In the genomic region with DNA sequence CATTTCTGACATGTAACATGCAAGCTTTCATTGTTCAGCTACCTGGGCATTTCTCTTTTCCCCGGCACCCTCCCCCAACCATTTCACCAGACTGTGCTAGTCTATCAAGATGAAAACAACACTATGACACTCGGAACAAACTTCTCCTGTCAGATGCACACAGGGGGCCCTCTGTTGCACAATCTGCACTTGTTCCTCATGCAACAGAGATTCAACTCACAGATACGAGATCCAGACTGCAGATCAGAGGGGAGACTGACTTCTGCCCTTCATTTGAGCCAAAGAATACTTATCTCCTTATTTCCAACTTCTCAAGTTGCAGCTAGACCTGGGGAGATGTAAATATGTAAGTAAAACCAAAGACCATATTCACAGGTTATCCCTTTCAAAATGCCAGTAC, we compare ENCODE assay signal across 1 cellular context.
TF ChIP-seq lines count a peak whose summit lies in the region.

No MANE protein-coding gene starts in this region.

TF ChIP-seq in HepG2, 621 proteins besides CTCF, POLR2A, EP300 and RAD21 (continued from another document and continues in another):
- TF ChIP-seq, protein P1, sequence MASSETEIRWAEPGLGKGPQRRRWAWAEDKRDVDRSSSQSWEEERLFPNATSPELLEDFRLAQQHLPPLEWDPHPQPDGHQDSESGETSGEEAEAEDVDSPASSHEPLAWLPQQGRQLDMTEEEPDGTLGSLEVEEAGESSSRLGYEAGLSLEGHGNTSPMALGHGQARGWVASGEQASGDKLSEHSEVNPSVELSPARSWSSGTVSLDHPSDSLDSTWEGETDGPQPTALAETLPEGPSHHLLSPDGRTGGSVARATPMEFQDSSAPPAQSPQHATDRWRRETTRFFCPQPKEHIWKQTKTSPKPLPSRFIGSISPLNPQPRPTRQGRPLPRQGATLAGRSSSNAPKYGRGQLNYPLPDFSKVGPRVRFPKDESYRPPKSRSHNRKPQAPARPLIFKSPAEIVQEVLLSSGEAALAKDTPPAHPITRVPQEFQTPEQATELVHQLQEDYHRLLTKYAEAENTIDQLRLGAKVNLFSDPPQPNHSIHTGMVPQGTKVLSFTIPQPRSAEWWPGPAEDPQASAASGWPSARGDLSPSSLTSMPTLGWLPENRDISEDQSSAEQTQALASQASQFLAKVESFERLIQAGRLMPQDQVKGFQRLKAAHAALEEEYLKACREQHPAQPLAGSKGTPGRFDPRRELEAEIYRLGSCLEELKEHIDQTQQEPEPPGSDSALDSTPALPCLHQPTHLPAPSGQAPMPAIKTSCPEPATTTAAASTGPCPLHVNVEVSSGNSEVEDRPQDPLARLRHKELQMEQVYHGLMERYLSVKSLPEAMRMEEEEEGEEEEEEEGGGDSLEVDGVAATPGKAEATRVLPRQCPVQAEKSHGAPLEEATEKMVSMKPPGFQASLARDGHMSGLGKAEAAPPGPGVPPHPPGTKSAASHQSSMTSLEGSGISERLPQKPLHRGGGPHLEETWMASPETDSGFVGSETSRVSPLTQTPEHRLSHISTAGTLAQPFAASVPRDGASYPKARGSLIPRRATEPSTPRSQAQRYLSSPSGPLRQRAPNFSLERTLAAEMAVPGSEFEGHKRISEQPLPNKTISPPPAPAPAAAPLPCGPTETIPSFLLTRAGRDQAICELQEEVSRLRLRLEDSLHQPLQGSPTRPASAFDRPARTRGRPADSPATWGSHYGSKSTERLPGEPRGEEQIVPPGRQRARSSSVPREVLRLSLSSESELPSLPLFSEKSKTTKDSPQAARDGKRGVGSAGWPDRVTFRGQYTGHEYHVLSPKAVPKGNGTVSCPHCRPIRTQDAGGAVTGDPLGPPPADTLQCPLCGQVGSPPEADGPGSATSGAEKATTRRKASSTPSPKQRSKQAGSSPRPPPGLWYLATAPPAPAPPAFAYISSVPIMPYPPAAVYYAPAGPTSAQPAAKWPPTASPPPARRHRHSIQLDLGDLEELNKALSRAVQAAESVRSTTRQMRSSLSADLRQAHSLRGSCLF (CRISPR knock-in tag; IDR thresholded peaks at IDR 0.05; ENCODE audit: borderline replicate concordance): no peak
- TF ChIP-seq ZFP36L2 (CRISPR knock-in tag; IDR thresholded peaks at IDR 0.05) (no peak), SAP130 (CRISPR knock-in tag; IDR thresholded peaks at IDR 0.05; ENCODE audit: low read depth) (peak; percentile 80), ZNF124 (CRISPR knock-in tag; IDR thresholded peaks at IDR 0.05) (no peak), ZNF546 (CRISPR knock-in tag; conservative IDR thresholded peaks at IDR 0.05) (no peak), ZNF607 (CRISPR knock-in tag; IDR thresholded peaks at IDR 0.05; ENCODE audit: borderline replicate concordance) (no peak), ZNF556 (CRISPR knock-in tag; IDR thresholded peaks at IDR 0.05; ENCODE audit: borderline replicate concordance) (peak; percentile 33; the same call in 1 of the 2 replicates), NONO (IDR thresholded peaks at IDR 0.05) (no peak), NONO (CRISPR knock-in tag; conservative IDR thresholded peaks at IDR 0.05) (peak; percentile 65; the same call in 1 of the 2 replicates), ARHGAP35 (CRISPR knock-in tag; IDR thresholded peaks at IDR 0.05; ENCODE audit: borderline replicate concordance) (no peak), PTBP1 (IDR thresholded peaks at IDR 0.05; ENCODE audit: low read depth, low read length, poor library complexity, severe bottlenecking) (no peak), GTF3A (CRISPR knock-in tag; conservative IDR thresholded peaks at IDR 0.05) (no peak), ELF4 (CRISPR knock-in tag; IDR thresholded peaks at IDR 0.05; ENCODE audit: borderline replicate concordance) (no peak), MTF1 (CRISPR knock-in tag; IDR thresholded peaks at IDR 0.05) (no peak), FLYWCH1 (CRISPR knock-in tag; IDR thresholded peaks at IDR 0.05) (no peak), MIER2 (CRISPR knock-in tag; IDR thresholded peaks at IDR 0.05) (peak; percentile 37; the same call in 1 of the 2 replicates), KAT2B (IDR thresholded peaks at IDR 0.05; ENCODE audit: borderline replicate concordance, low read depth, low read length) (no peak), ZNF879 (CRISPR knock-in tag; IDR thresholded peaks at IDR 0.05) (no peak), SIN3B (IDR thresholded peaks at IDR 0.05; ENCODE audit: low read length) (no peak), POLR2G (IDR thresholded peaks at IDR 0.05; ENCODE audit: low read depth, low read length) (no peak), SPEN (CRISPR knock-in tag; IDR thresholded peaks at IDR 0.05; ENCODE audit: low read depth) (no peak), ZNF672 (CRISPR knock-in tag; IDR thresholded peaks at IDR 0.05) (no peak), MLLT10 (CRISPR knock-in tag; IDR thresholded peaks at IDR 0.05) (no peak), ZNF230 (CRISPR knock-in tag; IDR thresholded peaks at IDR 0.05) (no peak), ZNF589 (CRISPR knock-in tag; conservative IDR thresholded peaks at IDR 0.05) (no peak), NCOR1 (IDR thresholded peaks at IDR 0.05; ENCODE audit: borderline replicate concordance, low read length) (no peak), PHF5A (CRISPR knock-in tag; IDR thresholded peaks at IDR 0.05; ENCODE audit: low read depth, unreplicated experiment) (peak; percentile 71), JARID2 (CRISPR knock-in tag; IDR thresholded peaks at IDR 0.05; ENCODE audit: insufficient replicate concordance) (no peak), ZFX (CRISPR knock-in tag; IDR thresholded peaks at IDR 0.05; ENCODE audit: low read depth) (no peak), TCF12 (IDR thresholded peaks at IDR 0.05) (no peak), TCF12 (CRISPR knock-in tag; IDR thresholded peaks at IDR 0.05) (no peak), ZNF891 (CRISPR knock-in tag; IDR thresholded peaks at IDR 0.05) (no peak), RORA (CRISPR knock-in tag; IDR thresholded peaks at IDR 0.05) (no peak), ZNF17 (CRISPR knock-in tag; IDR thresholded peaks at IDR 0.05) (no peak), ZBTB38 (CRISPR knock-in tag; IDR thresholded peaks at IDR 0.05) (no peak), GATAD2A (CRISPR knock-in tag; IDR thresholded peaks at IDR 0.05) (peak; percentile 94), ZNF616 (CRISPR knock-in tag; IDR thresholded peaks at IDR 0.05; ENCODE audit: low read depth) (no peak), SETDB1 (CRISPR knock-in tag; IDR thresholded peaks at IDR 0.05; ENCODE audit: borderline replicate concordance) (no peak), ZNF749 (CRISPR knock-in tag; IDR thresholded peaks at IDR 0.05; ENCODE audit: borderline replicate concordance) (no peak)
- TF ChIP-seq, protein P2, sequence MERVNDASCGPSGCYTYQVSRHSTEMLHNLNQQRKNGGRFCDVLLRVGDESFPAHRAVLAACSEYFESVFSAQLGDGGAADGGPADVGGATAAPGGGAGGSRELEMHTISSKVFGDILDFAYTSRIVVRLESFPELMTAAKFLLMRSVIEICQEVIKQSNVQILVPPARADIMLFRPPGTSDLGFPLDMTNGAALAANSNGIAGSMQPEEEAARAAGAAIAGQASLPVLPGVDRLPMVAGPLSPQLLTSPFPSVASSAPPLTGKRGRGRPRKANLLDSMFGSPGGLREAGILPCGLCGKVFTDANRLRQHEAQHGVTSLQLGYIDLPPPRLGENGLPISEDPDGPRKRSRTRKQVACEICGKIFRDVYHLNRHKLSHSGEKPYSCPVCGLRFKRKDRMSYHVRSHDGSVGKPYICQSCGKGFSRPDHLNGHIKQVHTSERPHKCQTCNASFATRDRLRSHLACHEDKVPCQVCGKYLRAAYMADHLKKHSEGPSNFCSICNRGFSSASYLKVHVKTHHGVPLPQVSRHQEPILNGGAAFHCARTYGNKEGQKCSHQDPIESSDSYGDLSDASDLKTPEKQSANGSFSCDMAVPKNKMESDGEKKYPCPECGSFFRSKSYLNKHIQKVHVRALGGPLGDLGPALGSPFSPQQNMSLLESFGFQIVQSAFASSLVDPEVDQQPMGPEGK (CRISPR knock-in tag; IDR thresholded peaks at IDR 0.05): peak; percentile 84
- TF ChIP-seq, protein P3, sequence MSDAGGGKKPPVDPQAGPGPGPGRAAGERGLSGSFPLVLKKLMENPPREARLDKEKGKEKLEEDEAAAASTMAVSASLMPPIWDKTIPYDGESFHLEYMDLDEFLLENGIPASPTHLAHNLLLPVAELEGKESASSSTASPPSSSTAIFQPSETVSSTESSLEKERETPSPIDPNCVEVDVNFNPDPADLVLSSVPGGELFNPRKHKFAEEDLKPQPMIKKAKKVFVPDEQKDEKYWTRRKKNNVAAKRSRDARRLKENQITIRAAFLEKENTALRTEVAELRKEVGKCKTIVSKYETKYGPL (CRISPR knock-in tag; IDR thresholded peaks at IDR 0.05): no peak
- TF ChIP-seq, protein P4, sequence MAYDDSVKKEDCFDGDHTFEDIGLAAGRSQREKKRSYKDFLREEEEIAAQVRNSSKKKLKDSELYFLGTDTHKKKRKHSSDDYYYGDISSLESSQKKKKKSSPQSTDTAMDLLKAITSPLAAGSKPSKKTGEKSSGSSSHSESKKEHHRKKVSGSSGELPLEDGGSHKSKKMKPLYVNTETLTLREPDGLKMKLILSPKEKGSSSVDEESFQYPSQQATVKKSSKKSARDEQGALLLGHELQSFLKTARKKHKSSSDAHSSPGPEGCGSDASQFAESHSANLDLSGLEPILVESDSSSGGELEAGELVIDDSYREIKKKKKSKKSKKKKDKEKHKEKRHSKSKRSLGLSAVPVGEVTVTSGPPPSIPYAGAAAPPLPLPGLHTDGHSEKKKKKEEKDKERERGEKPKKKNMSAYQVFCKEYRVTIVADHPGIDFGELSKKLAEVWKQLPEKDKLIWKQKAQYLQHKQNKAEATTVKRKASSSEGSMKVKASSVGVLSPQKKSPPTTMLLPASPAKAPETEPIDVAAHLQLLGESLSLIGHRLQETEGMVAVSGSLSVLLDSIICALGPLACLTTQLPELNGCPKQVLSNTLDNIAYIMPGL (CRISPR knock-in tag; IDR thresholded peaks at IDR 0.05; ENCODE audit: borderline replicate concordance in 1 of 2, low read depth in 1 of 2): no peak
- TF ChIP-seq, protein P5, sequence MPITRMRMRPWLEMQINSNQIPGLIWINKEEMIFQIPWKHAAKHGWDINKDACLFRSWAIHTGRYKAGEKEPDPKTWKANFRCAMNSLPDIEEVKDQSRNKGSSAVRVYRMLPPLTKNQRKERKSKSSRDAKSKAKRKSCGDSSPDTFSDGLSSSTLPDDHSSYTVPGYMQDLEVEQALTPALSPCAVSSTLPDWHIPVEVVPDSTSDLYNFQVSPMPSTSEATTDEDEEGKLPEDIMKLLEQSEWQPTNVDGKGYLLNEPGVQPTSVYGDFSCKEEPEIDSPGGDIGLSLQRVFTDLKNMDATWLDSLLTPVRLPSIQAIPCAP (CRISPR knock-in tag; IDR thresholded peaks at IDR 0.05; ENCODE audit: low read depth): no peak
- TF ChIP-seq, protein P6, sequence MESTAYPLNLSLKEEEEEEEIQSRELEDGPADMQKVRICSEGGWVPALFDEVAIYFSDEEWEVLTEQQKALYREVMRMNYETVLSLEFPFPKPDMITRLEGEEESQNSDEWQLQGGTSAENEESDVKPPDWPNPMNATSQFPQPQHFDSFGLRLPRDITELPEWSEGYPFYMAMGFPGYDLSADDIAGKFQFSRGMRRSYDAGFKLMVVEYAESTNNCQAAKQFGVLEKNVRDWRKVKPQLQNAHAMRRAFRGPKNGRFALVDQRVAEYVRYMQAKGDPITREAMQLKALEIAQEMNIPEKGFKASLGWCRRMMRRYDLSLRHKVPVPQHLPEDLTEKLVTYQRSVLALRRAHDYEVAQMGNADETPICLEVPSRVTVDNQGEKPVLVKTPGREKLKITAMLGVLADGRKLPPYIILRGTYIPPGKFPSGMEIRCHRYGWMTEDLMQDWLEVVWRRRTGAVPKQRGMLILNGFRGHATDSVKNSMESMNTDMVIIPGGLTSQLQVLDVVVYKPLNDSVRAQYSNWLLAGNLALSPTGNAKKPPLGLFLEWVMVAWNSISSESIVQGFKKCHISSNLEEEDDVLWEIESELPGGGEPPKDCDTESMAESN (CRISPR knock-in tag; conservative IDR thresholded peaks at IDR 0.05): peak; percentile 85
- TF ChIP-seq, protein P7, sequence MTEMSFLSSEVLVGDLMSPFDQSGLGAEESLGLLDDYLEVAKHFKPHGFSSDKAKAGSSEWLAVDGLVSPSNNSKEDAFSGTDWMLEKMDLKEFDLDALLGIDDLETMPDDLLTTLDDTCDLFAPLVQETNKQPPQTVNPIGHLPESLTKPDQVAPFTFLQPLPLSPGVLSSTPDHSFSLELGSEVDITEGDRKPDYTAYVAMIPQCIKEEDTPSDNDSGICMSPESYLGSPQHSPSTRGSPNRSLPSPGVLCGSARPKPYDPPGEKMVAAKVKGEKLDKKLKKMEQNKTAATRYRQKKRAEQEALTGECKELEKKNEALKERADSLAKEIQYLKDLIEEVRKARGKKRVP (CRISPR knock-in tag; IDR thresholded peaks at IDR 0.05): peak in 1 of 2 experiments; percentile 92; a peak in 2 of 4 replicates
- TF ChIP-seq, protein P8, sequence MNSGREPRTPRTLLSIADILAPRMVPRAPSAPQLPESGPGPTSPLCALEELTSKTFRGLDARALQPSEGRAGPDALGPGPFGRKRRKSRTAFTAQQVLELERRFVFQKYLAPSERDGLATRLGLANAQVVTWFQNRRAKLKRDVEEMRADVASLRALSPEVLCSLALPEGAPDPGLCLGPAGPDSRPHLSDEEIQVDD (CRISPR knock-in tag; IDR thresholded peaks at IDR 0.05; ENCODE audit: borderline replicate concordance): no peak
- TF ChIP-seq, protein P9, sequence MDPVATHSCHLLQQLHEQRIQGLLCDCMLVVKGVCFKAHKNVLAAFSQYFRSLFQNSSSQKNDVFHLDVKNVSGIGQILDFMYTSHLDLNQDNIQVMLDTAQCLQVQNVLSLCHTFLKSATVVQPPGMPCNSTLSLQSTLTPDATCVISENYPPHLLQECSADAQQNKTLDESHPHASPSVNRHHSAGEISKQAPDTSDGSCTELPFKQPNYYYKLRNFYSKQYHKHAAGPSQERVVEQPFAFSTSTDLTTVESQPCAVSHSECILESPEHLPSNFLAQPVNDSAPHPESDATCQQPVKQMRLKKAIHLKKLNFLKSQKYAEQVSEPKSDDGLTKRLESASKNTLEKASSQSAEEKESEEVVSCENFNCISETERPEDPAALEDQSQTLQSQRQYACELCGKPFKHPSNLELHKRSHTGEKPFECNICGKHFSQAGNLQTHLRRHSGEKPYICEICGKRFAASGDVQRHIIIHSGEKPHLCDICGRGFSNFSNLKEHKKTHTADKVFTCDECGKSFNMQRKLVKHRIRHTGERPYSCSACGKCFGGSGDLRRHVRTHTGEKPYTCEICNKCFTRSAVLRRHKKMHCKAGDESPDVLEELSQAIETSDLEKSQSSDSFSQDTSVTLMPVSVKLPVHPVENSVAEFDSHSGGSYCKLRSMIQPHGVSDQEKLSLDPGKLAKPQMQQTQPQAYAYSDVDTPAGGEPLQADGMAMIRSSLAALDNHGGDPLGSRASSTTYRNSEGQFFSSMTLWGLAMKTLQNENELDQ (CRISPR knock-in tag; IDR thresholded peaks at IDR 0.05; ENCODE audit: borderline replicate concordance): no peak
- TF ChIP-seq, protein P10, sequence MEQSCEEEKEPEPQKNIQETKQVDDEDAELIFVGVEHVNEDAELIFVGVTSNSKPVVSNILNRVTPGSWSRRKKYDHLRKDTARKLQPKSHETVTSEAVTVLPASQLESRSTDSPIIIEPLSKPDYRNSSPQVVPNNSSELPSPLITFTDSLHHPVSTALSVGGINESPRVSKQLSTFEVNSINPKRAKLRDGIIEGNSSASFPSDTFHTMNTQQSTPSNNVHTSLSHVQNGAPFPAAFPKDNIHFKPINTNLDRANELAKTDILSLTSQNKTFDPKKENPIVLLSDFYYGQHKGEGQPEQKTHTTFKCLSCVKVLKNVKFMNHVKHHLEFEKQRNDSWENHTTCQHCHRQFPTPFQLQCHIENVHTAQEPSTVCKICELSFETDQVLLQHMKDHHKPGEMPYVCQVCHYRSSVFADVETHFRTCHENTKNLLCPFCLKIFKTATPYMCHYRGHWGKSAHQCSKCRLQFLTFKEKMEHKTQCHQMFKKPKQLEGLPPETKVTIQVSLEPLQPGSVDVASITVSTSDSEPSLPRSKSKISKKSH (CRISPR knock-in tag; IDR thresholded peaks at IDR 0.05; ENCODE audit: borderline replicate concordance): no peak
- TF ChIP-seq, protein P11, sequence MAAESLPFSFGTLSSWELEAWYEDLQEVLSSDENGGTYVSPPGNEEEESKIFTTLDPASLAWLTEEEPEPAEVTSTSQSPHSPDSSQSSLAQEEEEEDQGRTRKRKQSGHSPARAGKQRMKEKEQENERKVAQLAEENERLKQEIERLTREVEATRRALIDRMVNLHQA (CRISPR knock-in tag; IDR thresholded peaks at IDR 0.05): no peak
